In genomic region chr2:142094233-142094632, GRCh38 we compare ENCODE assay signal across 1 cellular context.
TF ChIP-seq lines count a peak whose summit lies in the region.

No MANE protein-coding gene starts in this region.

TF ChIP-seq in HEK293, 187 proteins besides CTCF, POLR2A, EP300 and RAD21 (continued from another document):
- TF ChIP-seq ZNF148 (tag by site-specific recombination; IDR thresholded peaks at IDR 0.05; ENCODE audit: borderline replicate concordance) (no peak), ZNF114 (tag by site-specific recombination; IDR thresholded peaks at IDR 0.05) (no peak), HOXC10 (CRISPR knock-in tag; IDR thresholded peaks at IDR 0.05) (no peak), ZNF623 (tag by site-specific recombination; IDR thresholded peaks at IDR 0.05) (no peak)
- TF ChIP-seq, protein P1, sequence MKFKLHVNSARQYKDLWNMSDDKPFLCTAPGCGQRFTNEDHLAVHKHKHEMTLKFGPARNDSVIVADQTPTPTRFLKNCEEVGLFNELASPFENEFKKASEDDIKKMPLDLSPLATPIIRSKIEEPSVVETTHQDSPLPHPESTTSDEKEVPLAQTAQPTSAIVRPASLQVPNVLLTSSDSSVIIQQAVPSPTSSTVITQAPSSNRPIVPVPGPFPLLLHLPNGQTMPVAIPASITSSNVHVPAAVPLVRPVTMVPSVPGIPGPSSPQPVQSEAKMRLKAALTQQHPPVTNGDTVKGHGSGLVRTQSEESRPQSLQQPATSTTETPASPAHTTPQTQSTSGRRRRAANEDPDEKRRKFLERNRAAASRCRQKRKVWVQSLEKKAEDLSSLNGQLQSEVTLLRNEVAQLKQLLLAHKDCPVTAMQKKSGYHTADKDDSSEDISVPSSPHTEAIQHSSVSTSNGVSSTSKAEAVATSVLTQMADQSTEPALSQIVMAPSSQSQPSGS (tag by site-specific recombination; IDR thresholded peaks at IDR 0.05; ENCODE audit: low read depth) = no peak
